12 cellular contexts compared by ENCODE assay signal in the genomic region with DNA sequence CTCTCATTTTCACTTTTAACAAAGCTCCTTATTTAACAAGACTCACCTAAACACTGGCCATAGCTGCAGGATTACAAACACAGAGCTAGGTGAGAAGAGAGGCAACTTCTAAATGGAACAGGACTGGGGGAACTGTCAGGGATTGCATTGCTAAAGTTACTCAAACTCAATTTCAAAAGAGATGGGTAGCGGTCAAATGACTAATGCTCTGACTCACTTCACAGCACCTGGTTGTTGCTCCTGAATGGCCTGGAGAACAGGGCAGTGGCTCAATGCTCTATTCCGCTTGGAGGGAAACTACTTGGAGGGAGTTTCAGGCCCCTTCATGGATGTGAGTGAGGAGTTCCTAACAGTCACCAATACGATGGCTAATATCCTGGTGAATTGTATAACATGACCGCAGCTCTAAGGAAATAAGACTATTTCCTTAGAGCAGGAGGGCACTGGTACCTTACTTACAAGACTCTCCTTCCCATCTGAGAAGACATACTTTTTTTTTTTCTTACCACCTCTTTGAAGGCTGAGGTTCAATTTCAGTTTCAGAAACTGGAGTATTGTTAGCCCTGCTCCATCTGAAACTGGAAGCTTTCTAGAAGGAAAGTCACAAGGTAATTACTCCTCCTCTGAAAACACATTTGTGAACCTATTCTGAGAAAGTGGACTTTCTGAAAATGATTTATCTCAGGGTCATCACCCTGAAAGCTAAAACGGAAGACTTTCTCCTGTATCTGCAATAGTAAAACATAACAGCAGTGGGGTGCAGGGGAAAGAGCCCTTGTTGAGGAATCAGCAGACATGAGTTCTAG. TPM values are rescaled to one million over a fixed set of nuclear protein-coding genes. Genes with fewer than 3 reads are reported as not detected.
DNase-seq lines count a peak whose midpoint lies in the region; ATAC-seq and TF ChIP-seq lines count a peak whose summit lies in the region.
"Had no signal": no experiment of that assay in that cellular context is flagged by ENCODE, and none has a peak within 500 bp of the region (broad histone marks: within the 10 kb centered on the region; RNA-seq: fewer than 3 reads in every experiment).

No MANE protein-coding gene starts in this region.

- DNase-seq in iPS-NIHi7 (ENCODE audit: extremely low spot score) (peak; percentile 29), hippocampal formation (lab: John Stamatoyannopoulos, UW) (no peak), NCI-H1930 (lab: John Stamatoyannopoulos, UW) (no peak), adrenal gland (no peak)
- no peak for DNase-seq in activated CD4-positive, alpha-beta T cell treated with anti-CD3 and anti-CD28 coated beads, Interleukin-2, amount 10 ng/mL, durations not matched to agents 24 days and 14 days
- DNase-seq: activated naive CD4-positive, alpha-beta T cell treated with anti-CD3 and anti-CD28 coated beads, Interleukin-2, amount 10 ng/mL, durations not matched to agents 7 days and 5 days; DMS153 had no signal

- H3K36me3 Mint-ChIP-seq in activated CD4-positive, alpha-beta T cell treated with anti-CD3 and anti-CD28 coated beads, Interleukin-2, amount 10 ng/mL, durations not matched to agents 24 days and 14 days (ENCODE audit: low read depth): no peaks in the 10 kb centered on the region
- H3K36me3 Mint-ChIP-seq: activated naive CD4-positive, alpha-beta T cell treated with anti-CD3 and anti-CD28 coated beads, Interleukin-2, amount 10 ng/mL, durations not matched to agents 7 days and 5 days had no signal

- H3K4me3 Mint-ChIP-seq in activated CD4-positive, alpha-beta T cell treated with anti-CD3 and anti-CD28 coated beads, Interleukin-2, amount 10 ng/mL, durations not matched to agents 24 days and 14 days: no peak overlapping the region
- H3K4me3 Mint-ChIP-seq: activated naive CD4-positive, alpha-beta T cell treated with anti-CD3 and anti-CD28 coated beads, Interleukin-2, amount 10 ng/mL, durations not matched to agents 7 days and 5 days had no signal

- no peak overlapping the region for H3K27ac ChIP-seq in adrenal gland

- peaks cover 5% of the 10 kb centered on the region for H3K4me1 Mint-ChIP-seq in activated CD4-positive, alpha-beta T cell treated with anti-CD3 and anti-CD28 coated beads, Interleukin-2, amount 10 ng/mL, durations not matched to agents 24 days and 14 days

- no peaks in the 10 kb centered on the region for H3K9me3 ChIP-seq in adrenal gland (replicated peaks in 1 of 3)

- TF ChIP-seq CTCF in adrenal gland (IDR thresholded peaks at IDR 0.05): no peak

- intact Hi-C loops in activated CD4-positive, alpha-beta T cell treated with anti-CD3 and anti-CD28 coated beads, Interleukin-2, amount 10 ng/mL, durations not matched to agents 24 days and 14 days (cut with micrococcal nuclease): no loop called here
- intact Hi-C loops in adrenal gland (cut with DNase I): no loop called here

- no peak overlapping the region for H3K4me3 ChIP-seq in adrenal gland

- H3K27ac Mint-ChIP-seq in activated CD4-positive, alpha-beta T cell treated with anti-CD3 and anti-CD28 coated beads, Interleukin-2, amount 10 ng/mL, durations not matched to agents 24 days and 14 days: no peak overlapping the region
- H3K27ac Mint-ChIP-seq: activated naive CD4-positive, alpha-beta T cell treated with anti-CD3 and anti-CD28 coated beads, Interleukin-2, amount 10 ng/mL, durations not matched to agents 7 days and 5 days had no signal

- no peaks in the 10 kb centered on the region for H3K4me1 ChIP-seq in adrenal gland (replicated peaks in 1 of 2)

- ATAC-seq in GM18511 (IDR thresholded peaks at IDR 0.05; ENCODE audit: unreplicated experiment) (peak; percentile 88), GM21576 (IDR thresholded peaks at IDR 0.05; ENCODE audit: unreplicated experiment) (peak; percentile 73), HG03558 (IDR thresholded peaks at IDR 0.05; ENCODE audit: extremely low read depth, unreplicated experiment) (peak; percentile 68)

- H3K9me3 Mint-ChIP-seq in activated CD4-positive, alpha-beta T cell treated with anti-CD3 and anti-CD28 coated beads, Interleukin-2, amount 10 ng/mL, durations not matched to agents 24 days and 14 days: no peaks in the 10 kb centered on the region
- H3K9me3 Mint-ChIP-seq: activated naive CD4-positive, alpha-beta T cell treated with anti-CD3 and anti-CD28 coated beads, Interleukin-2, amount 10 ng/mL, durations not matched to agents 7 days and 5 days had no signal

- no peaks in the 10 kb centered on the region for H3K27me3 ChIP-seq in adrenal gland

- peaks cover 18% of the 10 kb centered on the region for H3K27me3 Mint-ChIP-seq in activated CD4-positive, alpha-beta T cell treated with anti-CD3 and anti-CD28 coated beads, Interleukin-2, amount 10 ng/mL, durations not matched to agents 24 days and 14 days

- no peak for TF ChIP-seq POLR2A in adrenal gland (IDR thresholded peaks at IDR 0.05)

- WGBS in adrenal gland, 4 donors: 84 to 88% (median 85%) methylated on average over 5 of the region's 5 CpGs

- no peaks in the 10 kb centered on the region for H3K36me3 ChIP-seq in adrenal gland (replicated peaks in 1 of 2)

RNA-seq across cellular contexts. Expression of a gene that starts 9.5 kb away (rescaled TPM):
- total RNA-seq in activated CD4-positive, alpha-beta T cell treated with anti-CD3 and anti-CD28 coated beads, Interleukin-2, amount 10 ng/mL, durations not matched to agents 24 days and 14 days: not detected in 2 replicates
- total RNA-seq in adrenal gland: 10 to 100 TPM in 2 of 8 donors, 1 to 10 TPM in 6; 2.2 to 59.1 (median 6.4) TPM
- polyA plus RNA-seq in adrenal gland: 10 to 100 TPM; 12.9 to 13.4 (median 13.3) TPM
- total RNA-seq: endothelial cell of umbilical vein, mononuclear cell had no signal
- polyA plus RNA-seq: endothelial cell of umbilical vein had no signal
